16 cellular contexts compared by ENCODE assay signal in genomic region chr1:176183618-176184017, GRCh38. TPM values are rescaled to one million over a fixed set of nuclear protein-coding genes. Genes with fewer than 3 reads are reported as not detected.
A peak's percentile ranks its signal among the peaks of the same experiment; 100 is the strongest.
DNase-seq lines count a peak whose midpoint lies in the region; ATAC-seq, FAIRE-seq and TF ChIP-seq lines count a peak whose summit lies in the region.
"Had no signal": no experiment of that assay in that cellular context is flagged by ENCODE, and none has a peak within 500 bp of the region (broad histone marks: within the 10 kb centered on the region; RNA-seq: fewer than 3 reads in every experiment).

No MANE protein-coding gene starts in this region.

- H3K4me1 Mint-ChIP-seq in astrocyte (ENCODE audit: low read depth, unreplicated experiment), result peaks cover 17% of the 10 kb centered on the region

- no peaks in the 10 kb centered on the region for H3K27me3 ChIP-seq in astrocyte (ENCODE audit: insufficient read depth, low read length)
- no peaks in the 10 kb centered on the region for H3K27me3 ChIP-seq in vagina
- H3K27me3 ChIP-seq: brain microvascular endothelial cell, right lobe of liver had no signal

- H3K9me3 Mint-ChIP-seq in astrocyte (ENCODE audit: unreplicated experiment), result no peaks in the 10 kb centered on the region

- H4K20me1 ChIP-seq in astrocyte (ENCODE audit: insufficient read depth, low read length), result peaks cover 52% of the 10 kb centered on the region

- no peak overlapping the region for H2AFZ ChIP-seq in astrocyte (ENCODE audit: low read depth, low read length)

- H3K4me3 ChIP-seq in astrocyte (ENCODE audit: insufficient read depth, low read depth, low read length) (no peak overlapping the region), vagina (no peak overlapping the region)
- H3K4me3 ChIP-seq: right lobe of liver had no signal

- H3K4me3 Mint-ChIP-seq in astrocyte (ENCODE audit: unreplicated experiment), result no peak overlapping the region

- no peak for FAIRE-seq in astrocyte (lab: Jason Lieb, UNC)
- FAIRE-seq in D721Med (lab: Jason Lieb, UNC), result no peak

- no peak for TF ChIP-seq POLR2A in GM18505 (IDR thresholded peaks at IDR 0.05; ENCODE audit: borderline replicate concordance, extremely low read depth, insufficient read depth, insufficient read length)
- TF ChIP-seq POLR2A in vagina (IDR thresholded peaks at IDR 0.05), result no peak

- TF ChIP-seq CTCF in astrocyte (IDR thresholded peaks at IDR 0.05; ENCODE audit: insufficient read depth, low read depth, low read length) (no peak), vagina (IDR thresholded peaks at IDR 0.05) (no peak), D721Med (IDR thresholded peaks at IDR 0.05; ENCODE audit: insufficient read depth, missing control alignments) (no peak)

- no peaks in the 10 kb centered on the region for H3K9me3 ChIP-seq in astrocyte (ENCODE audit: insufficient read depth, low read depth, low read length)
- H3K9me3 ChIP-seq in vagina, result no peaks in the 10 kb centered on the region
- H3K9me3 ChIP-seq: right lobe of liver had no signal

- H3K36me3 ChIP-seq in astrocyte (ENCODE audit: insufficient read depth, low read length), result no peaks in the 10 kb centered on the region
- peaks cover 0 to 4% of the 10 kb centered on the region in 2 donors for H3K36me3 ChIP-seq in vagina
- H3K36me3 ChIP-seq: brain microvascular endothelial cell, right lobe of liver had no signal

- H3K27me3 Mint-ChIP-seq in astrocyte (ENCODE audit: low read depth, unreplicated experiment), result no peaks in the 10 kb centered on the region

- H3K9ac ChIP-seq in astrocyte (ENCODE audit: low read length), result no peak overlapping the region

- no peaks in the 10 kb centered on the region for H3K36me3 Mint-ChIP-seq in astrocyte (ENCODE audit: low read depth, unreplicated experiment)

- H3K27ac Mint-ChIP-seq in astrocyte (ENCODE audit: unreplicated experiment), result peak overlapping the region; percentile 78

- H3K4me1 ChIP-seq in astrocyte (ENCODE audit: insufficient read depth, low read length) (no peaks in the 10 kb centered on the region), vagina (no peaks in the 10 kb centered on the region)
- H3K4me1 ChIP-seq: right lobe of liver had no signal

- H3K27ac ChIP-seq in astrocyte (ENCODE audit: low read depth, low read length) (no peak overlapping the region), vagina (no peak overlapping the region)
- H3K27ac ChIP-seq: brain microvascular endothelial cell, right lobe of liver had no signal

- ATAC-seq in GM18505 (IDR thresholded peaks at IDR 0.05; ENCODE audit: unreplicated experiment), result peak; percentile 66
- peak; percentile 71 for ATAC-seq in GM21367 (IDR thresholded peaks at IDR 0.05; ENCODE audit: unreplicated experiment)
- ATAC-seq in HG03354 (IDR thresholded peaks at IDR 0.05; ENCODE audit: poor library complexity, severe bottlenecking, unreplicated experiment), result peak; percentile 67
- ATAC-seq: right lobe of liver had no signal

- no peak for DNase-seq in astrocyte (ENCODE audit: low read depth)
- DNase-seq in vagina (ENCODE audit: extremely low spot score in 2 of 2), result no peak
- DNase-seq in D721Med (ENCODE audit: insufficient read length, low spot score), result no peak
- no peak for DNase-seq in NCI-H345 treated with DMSO at 0.1 percent for 48 hours (lab: John Stamatoyannopoulos, UW; ENCODE audit: unreplicated experiment)
- DNase-seq in stimulated activated CD4-positive, alpha-beta T cell treated with anti-CD3 and anti-CD28 coated beads, Interleukin-15, amount 100 ng/mL, for 24 hours, result no peak
- DNase-seq: activated CD8-positive, alpha-beta memory T cell treated with anti-CD3 and anti-CD28 coated beads, Interleukin-2, amount 50 U/mL, for 4 hours; brain microvascular endothelial cell; GOT3; hypothalamus; NCI-H1092 treated with DMSO at 0.1 percent for 48 hours; NCI-H82; right lobe of liver; T-helper 2 cell had no signal

- H3K4me2 ChIP-seq in astrocyte (ENCODE audit: low read length), result no peak overlapping the region

- intact Hi-C loops in vagina (cut with DNase I), result no loop called here

- H3K79me2 ChIP-seq in astrocyte (ENCODE audit: insufficient read depth, low read length), result peaks cover 87% of the 10 kb centered on the region

RNA-seq across cellular contexts. Expression of gene COP1, which starts 23.5 kb away (rescaled TPM):
- total RNA-seq in astrocyte (38.8 and 45.9 TPM in 2 replicates), vagina (72.2 TPM)
